1 cellular context compared by ENCODE assay signal in the genomic region with DNA sequence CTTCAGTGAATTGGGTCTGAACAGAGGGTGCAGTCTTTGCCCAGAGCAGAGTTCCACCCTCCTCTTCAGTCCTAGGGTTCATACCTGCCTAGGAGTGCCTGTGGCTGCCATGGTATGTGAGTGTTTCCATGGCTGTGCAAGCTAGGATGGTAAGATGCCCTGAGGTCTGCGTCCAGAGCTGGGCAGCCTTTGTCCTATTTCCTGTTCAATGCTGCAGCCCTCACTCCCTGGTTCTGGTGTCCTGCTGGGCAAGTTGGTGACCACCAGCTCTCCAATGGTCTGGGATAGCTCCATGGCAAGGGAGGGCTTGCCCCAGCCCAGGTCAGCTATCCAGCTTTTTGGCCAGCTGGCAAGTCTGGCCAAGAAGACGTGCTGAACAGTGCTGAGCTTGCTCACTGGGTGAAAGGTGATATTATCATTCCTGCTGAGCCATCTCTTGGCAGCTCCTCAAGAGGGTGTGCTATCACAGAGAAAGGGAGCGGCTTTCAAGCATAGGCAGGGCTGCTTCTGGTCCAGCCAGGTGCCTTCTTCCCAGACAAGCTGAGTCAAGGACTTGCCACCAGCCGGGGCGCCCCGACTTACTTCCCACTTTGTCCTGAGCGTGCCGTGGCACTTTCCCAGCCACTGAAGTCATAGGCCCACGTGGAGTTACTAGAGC.
A peak's percentile ranks its signal among the peaks of the same experiment; 100 is the strongest.
TF ChIP-seq lines count a peak whose summit lies in the region.

No MANE protein-coding gene starts in this region.

TF ChIP-seq in HepG2, 621 proteins besides CTCF, POLR2A, EP300 and RAD21:
- TF ChIP-seq PPARG (CRISPR knock-in tag; conservative IDR thresholded peaks at IDR 0.05) (0 out of 2 replicates have a peak, but pooled peaks have one; percentile 37), ZNF878 (CRISPR knock-in tag; IDR thresholded peaks at IDR 0.05) (no peak)
